Comparison of ENCODE assay signal across 8 cellular contexts in genomic region chr2:177551989-177552413, GRCh38.
DNase-seq lines count a peak whose midpoint lies in the region; ATAC-seq, FAIRE-seq and TF ChIP-seq lines count a peak whose summit lies in the region.

No MANE protein-coding gene starts in this region.

- no peak overlapping the region for H2AFZ ChIP-seq in HepG2 (ENCODE audit: low read length)

- no peaks in the 10 kb centered on the region for H4K20me1 ChIP-seq in HepG2 (ENCODE audit: insufficient read depth, low read length)

- ATAC-seq in HepG2 (no peak; the same call in 2 of the 3 replicates), GM19324 (IDR thresholded peaks at IDR 0.05; ENCODE audit: low FRiP score, unreplicated experiment) (no peak)

- H3K36me3 ChIP-seq in MG63 (no peaks in the 10 kb centered on the region), bronchial epithelial cell (ENCODE audit: control insufficient read depth, insufficient read depth, low read length) (no peaks in the 10 kb centered on the region), HepG2 (replicated peaks in 1 of 2; ENCODE audit: control insufficient read depth in 1 of 2, insufficient read depth in 2 of 2, low read length in 2 of 2) (no peaks in the 10 kb centered on the region), testis (ENCODE audit: low read depth, missing control alignments) (no peaks in the 10 kb centered on the region)

- no peaks in the 10 kb centered on the region for H3K79me2 ChIP-seq in HepG2 (ENCODE audit: insufficient read depth, low read length)

- FAIRE-seq in bronchial epithelial cell (lab: Jason Lieb, UNC) (no peak), HepG2 (lab: Jason Lieb, UNC) (no peak)

- H3K4me3 ChIP-seq in MG63, result peak overlapping the region; percentile 90
- peak overlapping the region; percentile 60 for H3K4me3 ChIP-seq in bronchial epithelial cell (ENCODE audit: low read depth, low read length)
- peak overlapping the region; percentile 76 to 92 (median 82); a peak in 5 of 6 replicates for H3K4me3 ChIP-seq in HepG2 (replicated peaks in 1 of 3; ENCODE audit: insufficient read depth in 1 of 3, low read depth in 2 of 3, low read length in 3 of 3)
- H3K4me3 ChIP-seq in testis, result peak overlapping the region; percentile 84 to 94

- BruUV-seq in HepG2 (replicated peaks; lab: Mats Ljungman, UMichigan), result TSS peak; percentile 66

- peak overlapping the region; percentile 93 for H3K27ac ChIP-seq in HepG2 (ENCODE audit: extremely low read length, insufficient read depth, low read length)
- peak overlapping the region in 1 of 2 donors; percentile 93 for H3K27ac ChIP-seq in testis

- POLR2A ChIA-PET in HepG2 (lab: Yijun Ruan, JAX), result interaction anchor here (1.0 to 1.7 kb wide), 4 partner anchors 27 to 154 kb away, joined by 4 to 5 read pairs (median 4); no protein-coding TSS in a partner anchor

- peak overlapping the region; percentile 97 for H3K9ac ChIP-seq in HepG2 (ENCODE audit: insufficient read depth, low read depth, low read length)

- no peak; a peak in 1 of 4 replicates for TF ChIP-seq POLR2A in HepG2 (IDR thresholded peaks at IDR 0.05; ENCODE audit: insufficient read depth in 1 of 2, low read depth in 2 of 2, low read length in 2 of 2)
- no peak for TF ChIP-seq POLR2A in testis (IDR thresholded peaks at IDR 0.05)

- intact Hi-C loops in HepG2 (cut with micrococcal nuclease; ENCODE audit: unreplicated experiment), result loop anchor here (1.0 kb wide), 1 partner anchor 287 kb away; no protein-coding TSS in a partner anchor
- intact Hi-C loops in testis (cut with DNase I; ENCODE audit: low total_unique reads), result no loop called here

- H3K27me3 ChIP-seq in MG63 (no peaks in the 10 kb centered on the region), bronchial epithelial cell (ENCODE audit: control insufficient read depth, insufficient read depth, low read length) (no peaks in the 10 kb centered on the region), HepG2 (ENCODE audit: control insufficient read depth in 1 of 2, insufficient read depth in 2 of 2, low read length in 2 of 2) (no peaks in the 10 kb centered on the region; a peak in 1 of 5 replicates), testis (no peaks in the 10 kb centered on the region)

- 56% methylated on average over 10 of the region's 12 CpGs for WGBS in HepG2 (ENCODE audit: low lambda C conversion rate)
- 28 to 55% methylated on average over 12 of the region's 12 CpGs for WGBS in testis, 2 donors

- in situ Hi-C loops in HepG2 (cut with HindIII; ENCODE audit: extremely low pct_ligation_motif_present, low pct_unique_long_range_greater_than_20kb), result no loop called here

- peak; percentile 85 for DNase-seq in DMS 273 treated with DMSO at 0.1 percent for 48 hours (lab: John Stamatoyannopoulos, UW)
- DNase-seq in MG63, result peak; percentile 44
- no peak for DNase-seq in bronchial epithelial cell (ENCODE audit: low read depth)
- DNase-seq in HepG2 (ENCODE audit: low spot score), result no peak
- DNase-seq in testis, result peak; percentile 68
- no peak for DNase-seq in AG08396 (ENCODE audit: low spot score)
- no peak for DNase-seq in NK-92 treated with Interleukin-12 subunit alpha and Interleukin-12 subunit beta, amount 100 ng/mL, for 24 hours (lab: John Stamatoyannopoulos, UW)

- CTCF ChIA-PET in HepG2 (lab: Yijun Ruan, JAX; ENCODE audit: low intra/inter-chr PET ratio, low total read pairs), result no interaction called here

- H3K4me1 ChIP-seq in HepG2 (ENCODE audit: insufficient read depth, low read length), result peaks cover 15% of the 10 kb centered on the region
- peaks cover 8% of the 10 kb centered on the region for H3K4me1 ChIP-seq in testis

- no peak for TF ChIP-seq EP300 in HepG2 (IDR thresholded peaks at IDR 0.05; ENCODE audit: low read depth in 2 of 2, low read length in 2 of 2)
- TF ChIP-seq EP300 in HepG2 (CRISPR knock-in tag; IDR thresholded peaks at IDR 0.05; ENCODE audit: borderline replicate concordance), result no peak; the same call in 1 of the 2 replicates

- peak overlapping the region; percentile 84 for H3K4me2 ChIP-seq in HepG2 (ENCODE audit: low read depth, low read length)

- no peak for TF ChIP-seq CTCF in bronchial epithelial cell (IDR thresholded peaks at IDR 0.05; ENCODE audit: insufficient read depth, low read length, severe bottlenecking)
- TF ChIP-seq CTCF in HepG2 (CRISPR knock-in tag; IDR thresholded peaks at IDR 0.05), result no peak
- no peak for TF ChIP-seq CTCF in testis (IDR thresholded peaks at IDR 0.05)

- no peaks in the 10 kb centered on the region for H3K9me3 ChIP-seq in MG63
- no peaks in the 10 kb centered on the region for H3K9me3 ChIP-seq in HepG2 (ENCODE audit: low read length)
- no peaks in the 10 kb centered on the region for H3K9me3 ChIP-seq in testis

- no peak for TF ChIP-seq RAD21 in HepG2 (CRISPR knock-in tag; IDR thresholded peaks at IDR 0.05)

TF ChIP-seq in HepG2, 621 proteins besides CTCF, POLR2A, EP300 and RAD21:
- TF ChIP-seq NFE2L1 (CRISPR knock-in tag; IDR thresholded peaks at IDR 0.05; ENCODE audit: borderline replicate concordance) (0 out of 2 replicates have a peak, but pooled peaks have one; percentile 16), GFI1 (CRISPR knock-in tag; IDR thresholded peaks at IDR 0.05; ENCODE audit: borderline replicate concordance) (0 out of 2 replicates have a peak, but pooled peaks have one; percentile 9), NAIF1 (CRISPR knock-in tag; IDR thresholded peaks at IDR 0.05; ENCODE audit: borderline replicate concordance) (no peak), ZNF432 (CRISPR knock-in tag; IDR thresholded peaks at IDR 0.05; ENCODE audit: borderline replicate concordance) (no peak), ZNF619 (CRISPR knock-in tag; IDR thresholded peaks at IDR 0.05) (peak; percentile 5; the same call in 1 of the 2 replicates), NRL (CRISPR knock-in tag; IDR thresholded peaks at IDR 0.05; ENCODE audit: borderline replicate concordance) (peak; percentile 52; the same call in 1 of the 2 replicates), ZNF639 (CRISPR knock-in tag; conservative IDR thresholded peaks at IDR 0.05) (no peak), ZNF83 (CRISPR knock-in tag; IDR thresholded peaks at IDR 0.05; ENCODE audit: borderline replicate concordance) (no peak), RXRA (CRISPR knock-in tag; IDR thresholded peaks at IDR 0.05) (peak; percentile 3; the same call in 1 of the 2 replicates), ZNF30 (CRISPR knock-in tag; IDR thresholded peaks at IDR 0.05) (0 out of 2 replicates have a peak, but pooled peaks have one; percentile 7), XRCC5 (optimal IDR thresholded peaks at IDR 0.05; ENCODE audit: low read length) (peak; percentile 4), ZNF333 (CRISPR knock-in tag; IDR thresholded peaks at IDR 0.05; ENCODE audit: borderline replicate concordance) (peak; percentile 71; the same call in 1 of the 2 replicates), ZNF337 (CRISPR knock-in tag; IDR thresholded peaks at IDR 0.05; ENCODE audit: borderline replicate concordance, low read depth) (0 out of 2 replicates have a peak, but pooled peaks have one; percentile 23)
- TF ChIP-seq, protein P1, sequence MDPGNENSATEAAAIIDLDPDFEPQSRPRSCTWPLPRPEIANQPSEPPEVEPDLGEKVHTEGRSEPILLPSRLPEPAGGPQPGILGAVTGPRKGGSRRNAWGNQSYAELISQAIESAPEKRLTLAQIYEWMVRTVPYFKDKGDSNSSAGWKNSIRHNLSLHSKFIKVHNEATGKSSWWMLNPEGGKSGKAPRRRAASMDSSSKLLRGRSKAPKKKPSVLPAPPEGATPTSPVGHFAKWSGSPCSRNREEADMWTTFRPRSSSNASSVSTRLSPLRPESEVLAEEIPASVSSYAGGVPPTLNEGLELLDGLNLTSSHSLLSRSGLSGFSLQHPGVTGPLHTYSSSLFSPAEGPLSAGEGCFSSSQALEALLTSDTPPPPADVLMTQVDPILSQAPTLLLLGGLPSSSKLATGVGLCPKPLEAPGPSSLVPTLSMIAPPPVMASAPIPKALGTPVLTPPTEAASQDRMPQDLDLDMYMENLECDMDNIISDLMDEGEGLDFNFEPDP (CRISPR knock-in tag; conservative IDR thresholded peaks at IDR 0.05), result peak; percentile 51; the same call in 1 of the 2 replicates

Comparison
In these comparisons a context has a peak if more than half of its experiments do, and no peak if none do; other contexts are left out.
1. DNase-seq: peak in DMS 273 treated with DMSO at 0.1 percent for 48 hours (single experiment), MG63 (single experiment) and testis (single experiment); none in bronchial epithelial cell (single experiment), HepG2 (single experiment), AG08396 (single experiment) and NK-92 treated with Interleukin-12 subunit alpha and Interleukin-12 subunit beta, amount 100 ng/mL, for 24 hours (single experiment).
2. Peak in every context shown above with its lines, with median percentiles within 50 percentile points of each other: H3K4me3 ChIP-seq.